20 cellular contexts compared by ENCODE assay signal in the genomic region with DNA sequence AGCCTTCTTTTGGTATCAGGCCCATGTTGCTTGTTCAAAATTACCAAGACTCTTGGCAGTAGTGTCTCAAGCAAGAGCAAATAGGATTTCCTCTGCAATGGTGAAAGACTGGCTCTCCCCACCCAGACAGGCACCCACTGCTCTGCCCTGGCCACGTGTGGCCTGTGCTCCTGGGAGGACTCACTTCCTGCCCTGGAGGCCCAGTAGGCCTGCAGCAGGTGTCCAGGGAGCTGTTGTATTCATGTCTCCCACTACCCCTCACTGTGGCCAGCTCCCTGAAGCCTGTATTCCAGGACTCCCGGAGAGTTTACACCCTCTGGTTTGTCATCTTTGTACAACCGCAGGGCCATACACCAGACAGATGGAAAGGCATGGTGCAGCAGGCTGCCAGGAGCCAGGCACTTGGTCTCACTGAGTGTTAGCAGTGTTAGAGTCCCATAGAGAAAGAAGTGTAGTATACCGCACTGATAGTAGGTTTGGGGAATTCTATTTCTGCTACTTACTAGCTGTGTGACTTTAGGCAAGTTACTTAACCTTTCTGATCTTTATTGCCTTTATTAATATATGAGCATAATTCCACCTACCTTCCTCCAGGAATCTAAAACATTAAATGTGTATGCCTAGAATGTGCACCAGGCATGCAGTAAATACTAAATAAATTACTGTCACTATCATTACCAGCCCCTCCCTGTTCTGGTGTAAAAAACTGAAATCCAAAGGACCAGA.
DNase-seq lines count a peak whose midpoint lies in the region; ATAC-seq, FAIRE-seq and TF ChIP-seq lines count a peak whose summit lies in the region.
"Had no signal": no experiment of that assay in that cellular context is flagged by ENCODE, and none has a peak within 500 bp of the region (broad histone marks: within the 10 kb centered on the region; RNA-seq: fewer than 3 reads in every experiment).

No MANE protein-coding gene starts in this region.

- H3K9ac ChIP-seq in H1 (replicated peaks in 1 of 4; ENCODE audit: extremely low read depth in 1 of 4, low read depth in 3 of 4, low read length in 3 of 4): no peak overlapping the region
- H3K9ac ChIP-seq: KMS-11 had no signal

- H4K8ac ChIP-seq in H1 (ENCODE audit: extremely low read depth, insufficient read depth, low read length): peak overlapping the region; percentile 84

- WGBS in H1 (ENCODE audit: extremely low coverage in 1 of 2, insufficient coverage in 1 of 2, insufficient read length in 1 of 2, insufficient replicate concordance in 2 of 2, low coverage in 1 of 2, low lambda C conversion rate in 2 of 2, missing lambda C conversion rate in 1 of 2), 2 experiments: 93% methylated on average over 4 of the region's 4 CpGs; no CpG with 5 or more reads in 1 of the 2 experiments

- peaks cover 0 to 17% of the 10 kb centered on the region in 2 donors for H3K4me1 Mint-ChIP-seq in natural killer cell treated with Interleukin-12 subunit alpha and Interleukin-12 subunit beta and Interleukin-15 and Interleukin-18, amount 100 ng/mL, for 72 hours (ENCODE audit: low read depth in 2 of 2)
- H3K4me1 Mint-ChIP-seq in natural killer cell: peaks cover 15 to 32% of the 10 kb centered on the region in 2 donors

- no peaks in the 10 kb centered on the region for H3K27me3 Mint-ChIP-seq in natural killer cell treated with Interleukin-12 subunit alpha and Interleukin-12 subunit beta and Interleukin-15 and Interleukin-18, amount 100 ng/mL, for 72 hours
- no peaks in the 10 kb centered on the region for H3K27me3 Mint-ChIP-seq in natural killer cell (ENCODE audit: low read depth in 2 of 2)
- H3K27me3 Mint-ChIP-seq: activated CD4-positive, alpha-beta memory T cell treated with anti-CD3 and anti-CD28 coated beads for 36 hours; activated naive CD4-positive, alpha-beta T cell treated with anti-CD3 and anti-CD28 coated beads, Interleukin-2, amount 10 ng/mL, durations not matched to agents 7 days and 5 days had no signal

- no peak overlapping the region for H3K14ac ChIP-seq in H1 (ENCODE audit: insufficient read length)

- TF ChIP-seq CTCF in natural killer cell (IDR thresholded peaks at IDR 0.05) (no peak), H1 (IDR thresholded peaks at IDR 0.05; ENCODE audit: control extremely low read depth in 1 of 3, insufficient read depth in 1 of 3, low read depth in 1 of 3, low read length in 3 of 3) (no peak), upper lobe of right lung (IDR thresholded peaks at IDR 0.05) (no peak)

- no peaks in the 10 kb centered on the region for H3K36me3 Mint-ChIP-seq in natural killer cell treated with Interleukin-12 subunit alpha and Interleukin-12 subunit beta and Interleukin-15 and Interleukin-18, amount 100 ng/mL, for 72 hours
- peaks cover 14% of the 10 kb centered on the region for H3K36me3 Mint-ChIP-seq in natural killer cell

- H2BK120ac ChIP-seq in H1 (replicated peaks; ENCODE audit: low read depth, low read length): no peak overlapping the region

- H3K9me3 ChIP-seq in H1 (ENCODE audit: insufficient read depth in 2 of 2, low read depth in 1 of 2, low read length in 1 of 2) (no peaks in the 10 kb centered on the region), upper lobe of right lung (no peaks in the 10 kb centered on the region)
- H3K9me3 ChIP-seq: esophagus squamous epithelium, left lung, prostate gland, suprapubic skin had no signal

- no peak overlapping the region for H3K56ac ChIP-seq in H1 (replicated peaks; ENCODE audit: insufficient read length, low read depth, low read length)

- no peak overlapping the region for H2BK20ac ChIP-seq in H1 (ENCODE audit: low read length)

- no peak overlapping the region for H4K5ac ChIP-seq in H1 (ENCODE audit: insufficient read length, low read depth, low read length)

- H3K4me1 ChIP-seq in H1 (replicated peaks in 1 of 4; ENCODE audit: control insufficient read depth in 3 of 4, insufficient read depth in 4 of 4, low read length in 3 of 4) (peaks cover 0 to 5% (median under 1%) of the 10 kb centered on the region in 4 experiments; a peak in 4 of 7 replicates), upper lobe of right lung (peaks cover 4% of the 10 kb centered on the region)
- H3K4me1 ChIP-seq: esophagus squamous epithelium, left lung, prostate gland, suprapubic skin had no signal

- no peak overlapping the region for H2BK15ac ChIP-seq in H1 (ENCODE audit: low read length)

- no peak overlapping the region for H3K23ac ChIP-seq in H1 (ENCODE audit: insufficient read length)

- H3K9me3 Mint-ChIP-seq in natural killer cell treated with Interleukin-12 subunit alpha and Interleukin-12 subunit beta and Interleukin-15 and Interleukin-18, amount 100 ng/mL, for 72 hours: no peaks in the 10 kb centered on the region
- H3K9me3 Mint-ChIP-seq in natural killer cell: no peaks in the 10 kb centered on the region
- H3K9me3 Mint-ChIP-seq: activated CD4-positive, alpha-beta memory T cell treated with anti-CD3 and anti-CD28 coated beads for 36 hours; activated naive CD4-positive, alpha-beta T cell treated with anti-CD3 and anti-CD28 coated beads, Interleukin-2, amount 10 ng/mL, durations not matched to agents 7 days and 5 days had no signal

- no peaks in the 10 kb centered on the region for H4K20me1 ChIP-seq in H1 (replicated peaks in 1 of 2; ENCODE audit: control insufficient read depth in 1 of 2, insufficient read depth in 2 of 2, low read length in 2 of 2)

- H3K23me2 ChIP-seq in H1 (ENCODE audit: low read depth, low read length): no peaks in the 10 kb centered on the region

- no peak overlapping the region for H2BK12ac ChIP-seq in H1 (ENCODE audit: low read depth, low read length)

- H4K91ac ChIP-seq in H1 (replicated peaks; ENCODE audit: insufficient read length, low read length): no peak overlapping the region

- FAIRE-seq in H1 (lab: Jason Lieb, UNC): no peak
- FAIRE-seq: D721Med had no signal

- no peak overlapping the region for H2AFZ ChIP-seq in H1 (ENCODE audit: low read length)

- no peak overlapping the region for H3K18ac ChIP-seq in H1 (ENCODE audit: extremely low read depth, low read length)

- TF ChIP-seq POLR2A in H1 (IDR thresholded peaks at IDR 0.05; ENCODE audit: control extremely low read depth in 1 of 2, low read depth in 2 of 2, low read length in 2 of 2): no peak

- no peaks in the 10 kb centered on the region for H3K79me2 ChIP-seq in H1 (ENCODE audit: control insufficient read depth in 1 of 2, insufficient read depth in 2 of 2, low read length in 2 of 2)

- no peak overlapping the region for H3K27ac ChIP-seq in H1 (ENCODE audit: low read depth, low read length)
- peak overlapping the region; percentile 72 for H3K27ac ChIP-seq in layer of hippocampus (ENCODE audit: low read depth, low read length)
- no peak overlapping the region for H3K27ac ChIP-seq in upper lobe of right lung
- H3K27ac ChIP-seq: esophagus squamous epithelium, KMS-11, left lung, prostate gland, suprapubic skin had no signal

- POLR2A ChIA-PET in H1 (lab: Charles Lee; ENCODE audit: partially characterized antibody): interaction anchor here (1.0 to 1.3 kb wide), 3 partner anchors 12 to 24 kb away, joined by 3 read pairs; no protein-coding TSS in a partner anchor

- ATAC-seq in natural killer cell treated with Interleukin-12 subunit alpha and Interleukin-12 subunit beta and Interleukin-15 and Interleukin-18, amount 100 ng/mL, for 72 hours: peak; percentile 31 to 32
- no peak for ATAC-seq in natural killer cell
- peak; percentile 23 for ATAC-seq in upper lobe of right lung
- ATAC-seq in GM21447 (IDR thresholded peaks at IDR 0.05; ENCODE audit: unreplicated experiment): no peak
- ATAC-seq: left lung had no signal

- no peak overlapping the region for H2BK5ac ChIP-seq in H1 (ENCODE audit: low read depth, low read length)

- no peak overlapping the region for H3K27ac Mint-ChIP-seq in natural killer cell treated with Interleukin-12 subunit alpha and Interleukin-12 subunit beta and Interleukin-15 and Interleukin-18, amount 100 ng/mL, for 72 hours
- H3K27ac Mint-ChIP-seq in natural killer cell: peak overlapping the region in 1 of 2 donors; percentile 36
- H3K27ac Mint-ChIP-seq: activated CD4-positive, alpha-beta memory T cell treated with anti-CD3 and anti-CD28 coated beads for 36 hours; activated naive CD4-positive, alpha-beta T cell treated with anti-CD3 and anti-CD28 coated beads, Interleukin-2, amount 10 ng/mL, durations not matched to agents 7 days and 5 days had no signal

- H3K4me3 ChIP-seq in H1 (ENCODE audit: extremely low read depth in 1 of 4, insufficient read depth in 2 of 4, low read depth in 3 of 4, low read length in 4 of 4) (no peak overlapping the region), upper lobe of right lung (no peak overlapping the region)
- H3K4me3 ChIP-seq: esophagus squamous epithelium, left lung, prostate gland, suprapubic skin had no signal

- H3K4me2 ChIP-seq in H1 (ENCODE audit: insufficient read depth in 1 of 2, low read depth in 2 of 2, low read length in 2 of 2): no peak overlapping the region
- H3K4me2 ChIP-seq: KMS-11 had no signal

- no peak for DNase-seq in natural killer cell treated with Interleukin-12 subunit alpha and Interleukin-12 subunit beta and Interleukin-15 and Interleukin-18, amount 100 ng/mL, for 72 hours (ENCODE audit: low spot score)
- DNase-seq in natural killer cell (no peak), H1 (ENCODE audit: low read depth in 1 of 2, low spot score in 2 of 2) (no peak), upper lobe of right lung (no peak), RKO (ENCODE audit: low spot score) (no peak), 8988T (no peak)
- DNase-seq: activated CD4-positive, alpha-beta memory T cell treated with anti-CD3 and anti-CD28 coated beads for 36 hours; activated naive CD4-positive, alpha-beta T cell treated with anti-CD3 and anti-CD28 coated beads, Interleukin-2, amount 10 ng/mL, durations not matched to agents 7 days and 5 days; effector CD8-positive, alpha-beta T cell; esophagus squamous epithelium; left lung; NCI-H1694 treated with DMSO at 0.1 percent for 48 hours; stimulated activated CD4-positive, alpha-beta T cell treated with anti-CD3 and anti-CD28 coated beads, Interleukin-1b, Interleukin-23, amount 100 ng/mL, for 48 hours; SW 1271 had no signal

- no peak overlapping the region for H3K4me3 Mint-ChIP-seq in natural killer cell treated with Interleukin-12 subunit alpha and Interleukin-12 subunit beta and Interleukin-15 and Interleukin-18, amount 100 ng/mL, for 72 hours
- no peak overlapping the region for H3K4me3 Mint-ChIP-seq in natural killer cell
- H3K4me3 Mint-ChIP-seq: activated CD4-positive, alpha-beta memory T cell treated with anti-CD3 and anti-CD28 coated beads for 36 hours; activated naive CD4-positive, alpha-beta T cell treated with anti-CD3 and anti-CD28 coated beads, Interleukin-2, amount 10 ng/mL, durations not matched to agents 7 days and 5 days had no signal

- CTCF ChIA-PET in H1 (lab: Charles Lee; ENCODE audit: partially characterized antibody): interaction anchor here (0.7 to 3.0 kb wide), 11 partner anchors 8 to 609 kb away, joined by 3 to 10 read pairs (median 4); no protein-coding TSS in a partner anchor

- no peak overlapping the region for H2AK5ac ChIP-seq in H1 (ENCODE audit: low read depth, low read length)

- peaks cover 0 to 6% (median 0%) of the 10 kb centered on the region in 4 experiments; a peak in 2 of 8 replicates for H3K36me3 ChIP-seq in H1 (ENCODE audit: control insufficient read depth in 2 of 4, insufficient read depth in 4 of 4, low read length in 3 of 4)
- peaks cover 22% of the 10 kb centered on the region for H3K36me3 ChIP-seq in upper lobe of right lung
- H3K36me3 ChIP-seq: prostate gland had no signal

- TF ChIP-seq RAD21 in H1 (IDR thresholded peaks at IDR 0.05 in 1 of 2, conservative IDR thresholded peaks at IDR 0.05 in 1 of 2; ENCODE audit: low read depth in 2 of 2, low read length in 2 of 2): no peak

- no peak overlapping the region for H3K4ac ChIP-seq in H1 (replicated peaks; ENCODE audit: insufficient read length, low read depth, low read length)

- H3K79me1 ChIP-seq in H1 (ENCODE audit: low read depth, low read length): no peaks in the 10 kb centered on the region

- no peak for TF ChIP-seq EP300 in H1 (IDR thresholded peaks at IDR 0.05; ENCODE audit: borderline replicate concordance in 1 of 2, low read depth in 2 of 2, low read length in 2 of 2)

- intact Hi-C loops in natural killer cell (cut with micrococcal nuclease) (no loop called here), upper lobe of right lung (cut with DNase I) (no loop called here)

- H3K27me3 ChIP-seq in H1 (replicated peaks in 1 of 4; ENCODE audit: control insufficient read depth in 3 of 4, extremely low read depth in 1 of 4, insufficient read depth in 3 of 4, low read length in 3 of 4) (no peaks in the 10 kb centered on the region), layer of hippocampus (ENCODE audit: control insufficient read depth, insufficient read depth, low read length) (no peaks in the 10 kb centered on the region), upper lobe of right lung (no peaks in the 10 kb centered on the region)
- H3K27me3 ChIP-seq: esophagus squamous epithelium, left lung, suprapubic skin had no signal

Comparison
In these comparisons a context has a peak if more than half of its experiments do, and no peak if none do; other contexts are left out.
1. ATAC-seq: peak in natural killer cell treated with Interleukin-12 subunit alpha and Interleukin-12 subunit beta and Interleukin-15 and Interleukin-18, amount 100 ng/mL, for 72 hours (2 of 2) and upper lobe of right lung (single experiment); none in natural killer cell (0 of 3) and GM21447 (single experiment).